ENCODE assay signal across 1 cellular context in genomic region chr1:35361638-35362037, GRCh38.
TF ChIP-seq lines count a peak whose summit lies in the region.

No MANE protein-coding gene starts in this region.

TF ChIP-seq in HepG2, 621 proteins besides CTCF, POLR2A, EP300 and RAD21 (continued from another document):
- TF ChIP-seq SP140L (CRISPR knock-in tag; IDR thresholded peaks at IDR 0.05; ENCODE audit: borderline replicate concordance) (no peak), TOPORS (CRISPR knock-in tag; IDR thresholded peaks at IDR 0.05) (no peak), ZNF672 (CRISPR knock-in tag; IDR thresholded peaks at IDR 0.05) (no peak), NR2C2 (CRISPR knock-in tag; IDR thresholded peaks at IDR 0.05; ENCODE audit: borderline replicate concordance) (no peak), ZNF143 (CRISPR knock-in tag; IDR thresholded peaks at IDR 0.05) (no peak), RFX3 (CRISPR knock-in tag; IDR thresholded peaks at IDR 0.05) (no peak), PRMT3 (CRISPR knock-in tag; IDR thresholded peaks at IDR 0.05; ENCODE audit: borderline replicate concordance, low read depth) (no peak), TFDP2 (CRISPR knock-in tag; IDR thresholded peaks at IDR 0.05) (no peak), ZBTB42 (CRISPR knock-in tag; IDR thresholded peaks at IDR 0.05) (no peak)
- TF ChIP-seq, protein P1, sequence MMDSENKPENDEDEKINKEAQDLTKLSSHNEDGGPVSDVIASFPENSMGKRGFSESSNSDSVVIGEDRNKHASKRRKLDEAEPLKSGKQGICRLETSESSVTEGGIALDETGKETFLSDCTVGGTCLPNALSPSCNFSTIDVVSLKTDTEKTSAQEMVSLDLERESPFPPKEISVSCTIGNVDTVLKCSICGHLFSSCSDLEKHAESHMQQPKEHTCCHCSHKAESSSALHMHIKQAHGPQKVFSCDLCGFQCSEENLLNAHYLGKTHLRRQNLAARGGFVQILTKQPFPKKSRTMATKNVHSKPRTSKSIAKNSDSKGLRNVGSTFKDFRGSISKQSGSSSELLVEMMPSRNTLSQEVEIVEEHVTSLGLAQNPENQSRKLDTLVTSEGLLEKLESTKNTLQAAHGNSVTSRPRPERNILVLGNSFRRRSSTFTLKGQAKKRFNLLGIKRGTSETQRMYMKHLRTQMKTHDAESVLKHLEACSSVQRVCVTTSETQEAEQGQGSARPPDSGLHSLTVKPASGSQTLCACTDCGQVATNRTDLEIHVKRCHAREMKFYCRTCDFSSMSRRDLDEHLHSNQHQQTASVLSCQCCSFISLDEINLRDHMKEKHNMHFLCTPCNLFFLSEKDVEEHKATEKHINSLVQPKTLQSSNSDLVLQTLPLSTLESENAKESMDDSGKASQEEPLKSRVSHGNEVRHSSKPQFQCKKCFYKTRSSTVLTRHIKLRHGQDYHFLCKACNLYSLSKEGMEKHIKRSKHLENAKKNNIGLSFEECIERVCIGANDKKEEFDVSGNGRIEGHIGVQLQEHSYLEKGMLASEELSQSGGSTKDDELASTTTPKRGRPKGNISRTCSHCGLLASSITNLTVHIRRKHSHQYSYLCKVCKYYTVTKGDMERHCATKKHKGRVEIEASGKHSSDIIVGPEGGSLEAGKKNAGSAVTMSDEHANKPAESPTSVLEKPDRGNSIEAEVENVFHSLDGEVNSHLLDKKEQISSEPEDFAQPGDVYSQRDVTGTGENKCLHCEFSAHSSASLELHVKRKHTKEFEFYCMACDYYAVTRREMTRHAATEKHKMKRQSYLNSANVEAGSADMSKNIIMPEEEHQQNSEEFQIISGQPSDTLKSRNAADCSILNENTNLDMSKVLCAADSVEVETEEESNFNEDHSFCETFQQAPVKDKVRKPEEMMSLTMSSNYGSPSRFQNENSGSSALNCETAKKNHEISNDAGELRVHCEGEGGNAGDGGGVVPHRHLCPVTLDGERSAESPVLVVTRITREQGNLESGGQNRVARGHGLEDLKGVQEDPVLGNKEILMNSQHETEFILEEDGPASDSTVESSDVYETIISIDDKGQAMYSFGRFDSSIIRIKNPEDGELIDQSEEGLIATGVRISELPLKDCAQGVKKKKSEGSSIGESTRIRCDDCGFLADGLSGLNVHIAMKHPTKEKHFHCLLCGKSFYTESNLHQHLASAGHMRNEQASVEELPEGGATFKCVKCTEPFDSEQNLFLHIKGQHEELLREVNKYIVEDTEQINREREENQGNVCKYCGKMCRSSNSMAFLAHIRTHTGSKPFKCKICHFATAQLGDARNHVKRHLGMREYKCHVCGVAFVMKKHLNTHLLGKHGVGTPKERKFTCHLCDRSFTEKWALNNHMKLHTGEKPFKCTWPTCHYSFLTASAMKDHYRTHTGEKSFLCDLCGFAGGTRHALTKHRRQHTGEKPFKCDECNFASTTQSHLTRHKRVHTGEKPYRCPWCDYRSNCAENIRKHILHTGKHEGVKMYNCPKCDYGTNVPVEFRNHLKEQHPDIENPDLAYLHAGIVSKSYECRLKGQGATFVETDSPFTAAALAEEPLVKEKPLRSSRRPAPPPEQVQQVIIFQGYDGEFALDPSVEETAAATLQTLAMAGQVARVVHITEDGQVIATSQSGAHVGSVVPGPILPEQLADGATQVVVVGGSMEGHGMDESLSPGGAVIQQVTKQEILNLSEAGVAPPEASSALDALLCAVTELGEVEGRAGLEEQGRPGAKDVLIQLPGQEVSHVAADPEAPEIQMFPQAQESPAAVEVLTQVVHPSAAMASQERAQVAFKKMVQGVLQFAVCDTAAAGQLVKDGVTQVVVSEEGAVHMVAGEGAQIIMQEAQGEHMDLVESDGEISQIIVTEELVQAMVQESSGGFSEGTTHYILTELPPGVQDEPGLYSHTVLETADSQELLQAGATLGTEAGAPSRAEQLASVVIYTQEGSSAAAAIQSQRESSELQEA (CRISPR knock-in tag; IDR thresholded peaks at IDR 0.05; ENCODE audit: not compliant biosample characterization), result no peak
